Comparison of ENCODE assay signal across 8 cellular contexts in genomic region chr19:39970674-39971379, GRCh38. TPM values are rescaled to one million over a fixed set of nuclear protein-coding genes. Genes with fewer than 3 reads are reported as not detected.
DNase-seq lines count a peak whose midpoint lies in the region; ATAC-seq and TF ChIP-seq lines count a peak whose summit lies in the region.

TSS of gene PSMC4 (plus strand) at chr19:39971165. CDS start at chr19:39971203, 38 bp downstream.

- H3K27me3 ChIP-seq in osteoblast (ENCODE audit: insufficient read depth, low read length) = no peaks in the 10 kb centered on the region
- no peaks in the 10 kb centered on the region for H3K27me3 ChIP-seq in thymus (ENCODE audit: control insufficient read depth, insufficient read depth)

- no peaks in the 10 kb centered on the region for H3K9me3 Mint-ChIP-seq in activated naive CD8-positive, alpha-beta T cell (ENCODE audit: low read depth)

- peak within 1 kb of the TSS; percentile 94 for H3K4me2 ChIP-seq in osteoblast (ENCODE audit: insufficient read depth, low read length)

- H3K4me3 Mint-ChIP-seq in activated naive CD8-positive, alpha-beta T cell = peak within 1 kb of the TSS; percentile 100

- TF ChIP-seq CTCF in GM10248 (IDR thresholded peaks at IDR 0.05; ENCODE audit: control extremely low read depth, extremely low read depth, low read depth, missing control alignments) (peak; percentile 93), osteoblast (IDR thresholded peaks at IDR 0.05; ENCODE audit: extremely low read depth, low read depth, low read length) (peak; percentile 73)

- H3K27ac ChIP-seq in osteoblast (ENCODE audit: low read depth, low read length) (peak within 1 kb of the TSS; percentile 94), thymus (ENCODE audit: low read depth) (peak within 1 kb of the TSS; percentile 95)

- peaks cover 4% of the 10 kb centered on the region for H4K20me1 ChIP-seq in osteoblast (ENCODE audit: insufficient read depth, low read length)

- ATAC-seq in HG02588 (IDR thresholded peaks at IDR 0.05; ENCODE audit: unreplicated experiment) = peak; percentile 94

- H3K4me1 Mint-ChIP-seq in activated naive CD8-positive, alpha-beta T cell (ENCODE audit: low read depth) = peaks cover 61% of the 10 kb centered on the region

- DNase-seq in GM10248 (ENCODE audit: extremely low spot score) (peak; percentile 99), NCI-H1092 (lab: John Stamatoyannopoulos, UW) (peak; percentile 94), SKM-1 (lab: John Stamatoyannopoulos, UW; ENCODE audit: unreplicated experiment) (peak; percentile 99), glomerular visceral epithelial cell (ENCODE audit: extremely low spot score) (peak; percentile 99), osteoblast (ENCODE audit: insufficient read length, low spot score, missing footprints) (peak; percentile 98)

- H3K4me1 ChIP-seq in osteoblast (ENCODE audit: insufficient read depth, low read length) (peaks cover 12% of the 10 kb centered on the region), thymus (ENCODE audit: control insufficient read depth, insufficient read depth, low read length) (peaks cover 3% of the 10 kb centered on the region)

- peak within 1 kb of the TSS; percentile 90 for H2AFZ ChIP-seq in osteoblast (ENCODE audit: low read length)

- no peaks in the 10 kb centered on the region for H3K27me3 Mint-ChIP-seq in activated naive CD8-positive, alpha-beta T cell

- H3K79me2 ChIP-seq in osteoblast (ENCODE audit: insufficient read depth, low read length) = peaks cover 35% of the 10 kb centered on the region

- CTCF ChIA-PET in GM10248 (lab: Yijun Ruan, JAX) = interaction anchor here (0.6 to 3.9 kb wide), 39 partner anchors 8 to 308 kb away, joined by 3 to 30 read pairs (median 4); partner anchors contain the start of genes DYRK1B, FBL, ZNF546 and ZNF780A

- WGBS in thymus = under 1% methylated on average over 47 of the region's 47 CpGs

- H3K4me3 ChIP-seq in osteoblast (ENCODE audit: insufficient read depth, low read length) (peak within 1 kb of the TSS; percentile 90), thymus (ENCODE audit: low read length) (peak within 1 kb of the TSS; percentile 91)

- POLR2A ChIA-PET in GM10248 (lab: Yijun Ruan, JAX) = interaction anchor here (0.6 to 1.5 kb wide), 7 partner anchors 8 to 515 kb away, joined by 3 to 10 read pairs (median 4); partner anchors contain the start of gene ZNF546

- peaks cover 24% of the 10 kb centered on the region for H3K36me3 Mint-ChIP-seq in activated naive CD8-positive, alpha-beta T cell

- no peaks in the 10 kb centered on the region for H3K9me3 ChIP-seq in osteoblast (ENCODE audit: low read depth, low read length)
- H3K9me3 ChIP-seq in thymus (ENCODE audit: control insufficient read depth) = no peaks in the 10 kb centered on the region

- H3K27ac Mint-ChIP-seq in activated naive CD8-positive, alpha-beta T cell = peak within 1 kb of the TSS; percentile 99

- H3K36me3 ChIP-seq in osteoblast (ENCODE audit: insufficient read depth, low read length) (peaks cover 36% of the 10 kb centered on the region), thymus (ENCODE audit: control insufficient read depth, insufficient read depth) (peaks cover 33% of the 10 kb centered on the region)

RNA-seq across cellular contexts. Expression of gene PSMC4, which starts in this region (rescaled TPM):
- 89.9 and 99.5 TPM in 2 replicates for total RNA-seq in osteoblast
- 71.6 TPM for polyA plus RNA-seq in thymus

Comparison
In these comparisons a context has a peak if more than half of its experiments do, and no peak if none do; other contexts are left out.
1. Peak in every context shown above with its lines: DNase-seq, ATAC-seq, H3K4me3 ChIP-seq and H3K27ac ChIP-seq.